ENCODE assay signal across 10 cellular contexts in the genomic region with DNA sequence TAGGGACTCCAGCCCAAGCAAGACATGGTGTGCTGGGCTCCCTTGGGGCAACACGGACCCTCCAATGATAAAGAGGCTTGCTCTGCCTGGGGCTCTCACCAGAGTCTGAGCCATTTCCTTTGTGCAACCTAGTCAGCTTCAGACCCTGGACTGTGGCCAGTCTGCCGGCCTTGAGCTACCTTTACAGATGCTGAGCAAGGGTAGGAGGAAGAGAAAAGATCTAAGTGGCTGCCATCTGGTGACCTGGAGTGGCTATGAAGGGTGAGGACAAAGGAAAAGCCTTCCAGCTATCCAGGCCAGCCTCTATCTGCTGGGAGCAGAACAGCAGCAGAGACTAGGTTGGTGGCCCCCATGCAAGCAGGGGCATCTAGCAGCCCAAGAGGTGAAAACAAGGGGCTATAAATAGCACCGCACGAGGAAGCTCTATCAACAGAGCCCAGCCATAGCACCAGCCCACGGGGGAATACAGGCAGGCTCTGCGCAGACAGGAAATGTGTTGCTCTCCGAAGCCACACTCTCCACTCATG.
DNase-seq lines count a peak whose midpoint lies in the region; ATAC-seq and TF ChIP-seq lines count a peak whose summit lies in the region.
"Had no signal": no experiment of that assay in that cellular context is flagged by ENCODE, and none has a peak within 500 bp of the region (broad histone marks: within the 10 kb centered on the region; RNA-seq: fewer than 3 reads in every experiment).

No MANE protein-coding gene starts in this region.

- H3K9me3 Mint-ChIP-seq in activated CD4-positive, alpha-beta T cell treated with anti-CD3 and anti-CD28 coated beads for 36 hours (ENCODE audit: low read depth): no peaks in the 10 kb centered on the region

- ATAC-seq in activated CD4-positive, alpha-beta T cell treated with anti-CD3 and anti-CD28 coated beads for 36 hours: no peak

- H3K27ac ChIP-seq in cardiac muscle cell (peak overlapping the region; percentile 89), subcutaneous abdominal adipose tissue (ENCODE audit: low read depth, low read length) (peak overlapping the region; percentile 20)
- H3K27ac ChIP-seq: parathyroid adenoma, transverse colon had no signal

- H3K9me3 ChIP-seq in cardiac muscle cell (ENCODE audit: low read depth) (no peaks in the 10 kb centered on the region), subcutaneous abdominal adipose tissue (ENCODE audit: control insufficient read depth in 5 of 5, low read length in 5 of 5) (no peaks in the 10 kb centered on the region)
- H3K9me3 ChIP-seq: transverse colon had no signal

- H3K27ac Mint-ChIP-seq in activated CD4-positive, alpha-beta T cell treated with anti-CD3 and anti-CD28 coated beads for 36 hours: no peak overlapping the region

- H3K9ac ChIP-seq in subcutaneous abdominal adipose tissue (ENCODE audit: low read length in 5 of 5): peak overlapping the region in 1 of 5 donors; percentile 13
- H3K9ac ChIP-seq: parathyroid adenoma had no signal

- peaks cover 11% of the 10 kb centered on the region for H3K36me3 Mint-ChIP-seq in activated CD4-positive, alpha-beta T cell treated with anti-CD3 and anti-CD28 coated beads for 36 hours (ENCODE audit: low read depth)

- POLR2A ChIA-PET in activated CD4-positive, alpha-beta T cell treated with anti-CD3 and anti-CD28 coated beads for 36 hours (lab: Charles Lee): no interaction called here

- DNase-seq in NCI-H2196 (lab: John Stamatoyannopoulos, UW; ENCODE audit: unreplicated experiment) (peak; percentile 9), NCI-H2196 treated with DMSO at 0.1 percent for 48 hours (lab: John Stamatoyannopoulos, UW; ENCODE audit: unreplicated experiment) (no peak), NCI-H524 treated with DMSO at 0.1 percent for 48 hours (lab: John Stamatoyannopoulos, UW) (peak; percentile 76), cardiac muscle cell (ENCODE audit: low read depth in 1 of 2, low spot score in 1 of 2) (peak in 1 of 2 donors; percentile 72), T-helper 9 cell (no peak), NCI-H146 treated with DMSO at 0.1 percent for 48 hours (lab: John Stamatoyannopoulos, UW; ENCODE audit: unreplicated experiment) (no peak)
- no peak for DNase-seq in activated CD4-positive, alpha-beta T cell treated with anti-CD3 and anti-CD28 coated beads for 36 hours
- DNase-seq: transverse colon had no signal

- no peak for TF ChIP-seq CTCF in cardiac muscle cell (IDR thresholded peaks at IDR 0.05; ENCODE audit: low read depth, low read length)

- H3K4me3 ChIP-seq in cardiac muscle cell (no peak overlapping the region), subcutaneous abdominal adipose tissue (ENCODE audit: low read depth in 1 of 5, low read length in 5 of 5) (no peak overlapping the region)
- H3K4me3 ChIP-seq: transverse colon had no signal

- H3K36me3 ChIP-seq in cardiac muscle cell (no peaks in the 10 kb centered on the region), subcutaneous abdominal adipose tissue (ENCODE audit: control insufficient read depth in 5 of 5, insufficient read depth in 5 of 5, low read length in 5 of 5) (peaks cover 0 to 14% (median 7%) of the 10 kb centered on the region in 5 donors)

- no peak overlapping the region for H3K4me3 Mint-ChIP-seq in activated CD4-positive, alpha-beta T cell treated with anti-CD3 and anti-CD28 coated beads for 36 hours

- CTCF ChIA-PET in activated CD4-positive, alpha-beta T cell treated with anti-CD3 and anti-CD28 coated beads for 36 hours (lab: Charles Lee): interaction anchor here (0.8 kb wide), 1 partner anchor 139 kb away, joined by 3 read pairs; no protein-coding TSS in a partner anchor

- intact Hi-C loops in activated CD4-positive, alpha-beta T cell treated with anti-CD3 and anti-CD28 coated beads for 36 hours (cut with DNase I, micrococcal nuclease): no loop called here

- no peaks in the 10 kb centered on the region for H3K27me3 Mint-ChIP-seq in activated CD4-positive, alpha-beta T cell treated with anti-CD3 and anti-CD28 coated beads for 36 hours

- H3K4me1 ChIP-seq in cardiac muscle cell (ENCODE audit: low read depth) (peaks cover 25% of the 10 kb centered on the region), subcutaneous abdominal adipose tissue (ENCODE audit: control insufficient read depth in 5 of 5, insufficient read depth in 5 of 5, low read length in 5 of 5) (peaks cover 5 to 45% (median 36%) of the 10 kb centered on the region in 5 donors)

- no peaks in the 10 kb centered on the region for H3K27me3 ChIP-seq in cardiac muscle cell
- H3K27me3 ChIP-seq in subcutaneous abdominal adipose tissue (ENCODE audit: control insufficient read depth in 5 of 5, insufficient read depth in 4 of 5, low read length in 5 of 5): no peaks in the 10 kb centered on the region
- H3K27me3 ChIP-seq: transverse colon had no signal

- no peaks in the 10 kb centered on the region for H3K4me1 Mint-ChIP-seq in activated CD4-positive, alpha-beta T cell treated with anti-CD3 and anti-CD28 coated beads for 36 hours

Comparison
In these comparisons a context has a peak if more than half of its experiments do, and no peak if none do; other contexts are left out.
1. DNase-seq: peak in NCI-H2196 (single experiment) and NCI-H524 treated with DMSO at 0.1 percent for 48 hours (single experiment); none in NCI-H2196 treated with DMSO at 0.1 percent for 48 hours (single experiment), T-helper 9 cell (single experiment), NCI-H146 treated with DMSO at 0.1 percent for 48 hours (single experiment) and activated CD4-positive, alpha-beta T cell treated with anti-CD3 and anti-CD28 coated beads for 36 hours (single experiment).